8 cellular contexts compared by ENCODE assay signal in genomic region chr6:169789146-169789943, GRCh38. TPM values are rescaled to one million over a fixed set of nuclear protein-coding genes. Genes with fewer than 3 reads are reported as not detected.
DNase-seq lines count a peak whose midpoint lies in the region; ATAC-seq, FAIRE-seq and TF ChIP-seq lines count a peak whose summit lies in the region.

No MANE protein-coding gene starts in this region.

- H3K27ac Mint-ChIP-seq in T-helper 2 cell treated with Interferon-gamma antibody and Interleukin-4, amounts not matched to agents 5 μg/mL and 100 μg/mL, for 36 hours, result no peak overlapping the region

- peak overlapping the region; percentile 92 for H2AFZ ChIP-seq in keratinocyte (ENCODE audit: control insufficient read depth, low read length)

- peak overlapping the region; percentile 95 for H3K4me2 ChIP-seq in keratinocyte (ENCODE audit: control insufficient read depth, extremely low read depth, insufficient read depth, low read depth, low read length)

- H3K4me3 ChIP-seq in keratinocyte (ENCODE audit: control insufficient read depth in 2 of 3, extremely low read depth in 1 of 3, insufficient read depth in 2 of 3, low read depth in 1 of 3, low read length in 3 of 3) (peak overlapping the region in 1 of 3 experiments; percentile 79), subcutaneous abdominal adipose tissue (ENCODE audit: low read depth in 1 of 5, low read length in 5 of 5) (peak overlapping the region in 4 of 5 donors; percentile 58 to 72 (median 63))

- no peak for TF ChIP-seq CTCF in keratinocyte (optimal IDR thresholded peaks at IDR 0.05 in 1 of 3, IDR thresholded peaks at IDR 0.05 in 1 of 3, conservative IDR thresholded peaks at IDR 0.05 in 1 of 3; ENCODE audit: extremely low read depth in 1 of 3, insufficient read depth in 2 of 3, low read length in 3 of 3)

- H4K20me1 ChIP-seq in keratinocyte (ENCODE audit: control insufficient read depth, extremely low read depth, insufficient read depth, low read length), result no peaks in the 10 kb centered on the region

- FAIRE-seq in keratinocyte (lab: Jason Lieb, UNC), result no peak

- no peaks in the 10 kb centered on the region for H3K9me3 Mint-ChIP-seq in T-helper 2 cell treated with Interferon-gamma antibody and Interleukin-4, amounts not matched to agents 5 μg/mL and 100 μg/mL, for 36 hours

- no peaks in the 10 kb centered on the region for H3K9me3 ChIP-seq in keratinocyte (ENCODE audit: control insufficient read depth, low read depth, low read length)
- no peaks in the 10 kb centered on the region for H3K9me3 ChIP-seq in subcutaneous abdominal adipose tissue (ENCODE audit: control insufficient read depth in 5 of 5, low read length in 5 of 5)

- H3K27ac ChIP-seq in keratinocyte (ENCODE audit: control insufficient read depth, insufficient read depth, low read length) (no peak overlapping the region), subcutaneous abdominal adipose tissue (ENCODE audit: low read depth, low read length) (no peak overlapping the region)

- H3K4me1 Mint-ChIP-seq in T-helper 2 cell treated with Interferon-gamma antibody and Interleukin-4, amounts not matched to agents 5 μg/mL and 100 μg/mL, for 36 hours (ENCODE audit: low read depth), result peaks cover 13% of the 10 kb centered on the region

- H3K9ac ChIP-seq in keratinocyte (ENCODE audit: control insufficient read depth, extremely low read depth, insufficient read depth, low read length), result peak overlapping the region; percentile 66
- peak overlapping the region in 1 of 5 donors; percentile 71 for H3K9ac ChIP-seq in subcutaneous abdominal adipose tissue (ENCODE audit: low read length in 5 of 5)

- H3K79me2 ChIP-seq in keratinocyte (ENCODE audit: control insufficient read depth, insufficient read depth, low read length), result no peaks in the 10 kb centered on the region

- peaks cover 13% of the 10 kb centered on the region for H3K4me1 ChIP-seq in keratinocyte (ENCODE audit: control insufficient read depth, extremely low read depth, insufficient read depth, low read length)
- H3K4me1 ChIP-seq in subcutaneous abdominal adipose tissue (ENCODE audit: control insufficient read depth in 5 of 5, insufficient read depth in 5 of 5, low read length in 5 of 5), result peaks cover 2 to 17% (median 15%) of the 10 kb centered on the region in 5 donors

- H3K36me3 ChIP-seq in keratinocyte (ENCODE audit: control insufficient read depth in 2 of 2, extremely low read depth in 1 of 2, insufficient read depth in 2 of 2, low read length in 2 of 2) (peaks cover 0 to 2% of the 10 kb centered on the region in 2 experiments), subcutaneous abdominal adipose tissue (ENCODE audit: control insufficient read depth in 5 of 5, insufficient read depth in 5 of 5, low read length in 5 of 5) (peaks cover 0 to 2% (median 2%) of the 10 kb centered on the region in 5 donors)

- dilution Hi-C loops in keratinocyte (cut with MboI; ENCODE audit: extremely low pct_ligation_motif_present, low sequenced_read_pairs), result no loop called here

- no peaks in the 10 kb centered on the region for H3K9me1 ChIP-seq in keratinocyte (ENCODE audit: control insufficient read depth, extremely low read depth, insufficient read depth, low read length)

- H3K36me3 Mint-ChIP-seq in T-helper 2 cell treated with Interferon-gamma antibody and Interleukin-4, amounts not matched to agents 5 μg/mL and 100 μg/mL, for 36 hours (ENCODE audit: low read depth), result no peaks in the 10 kb centered on the region

- H3K27me3 ChIP-seq in keratinocyte (ENCODE audit: control insufficient read depth, extremely low read depth, insufficient read depth, low read length), result no peaks in the 10 kb centered on the region
- H3K27me3 ChIP-seq in subcutaneous abdominal adipose tissue (ENCODE audit: control insufficient read depth in 5 of 5, insufficient read depth in 4 of 5, low read length in 5 of 5), result peaks cover 0 to 11% (median 2%) of the 10 kb centered on the region in 5 donors

- H3K27me3 Mint-ChIP-seq in T-helper 2 cell treated with Interferon-gamma antibody and Interleukin-4, amounts not matched to agents 5 μg/mL and 100 μg/mL, for 36 hours (ENCODE audit: low read depth), result peaks cover 17% of the 10 kb centered on the region

- ATAC-seq in HG02588 (IDR thresholded peaks at IDR 0.05; ENCODE audit: unreplicated experiment) (no peak), GM18873 (IDR thresholded peaks at IDR 0.05; ENCODE audit: low FRiP score, unreplicated experiment) (no peak)

- no peak for DNase-seq in T-helper 2 cell treated with Interferon-gamma antibody and Interleukin-4, amounts not matched to agents 5 μg/mL and 100 μg/mL, for 36 hours (ENCODE audit: low spot score)
- DNase-seq in T-helper 2 cell, result no peak
- DNase-seq in activated CD8-positive, alpha-beta memory T cell treated with anti-CD3 and anti-CD28 coated beads, Interleukin-2, amount 50 U/mL, for 48 hours, result peak; percentile 48
- no peak for DNase-seq in keratinocyte (ENCODE audit: low read depth, low spot score)
- DNase-seq in SW480 (ENCODE audit: low spot score), result no peak

- peak overlapping the region; percentile 82 for H3K4me3 Mint-ChIP-seq in T-helper 2 cell treated with Interferon-gamma antibody and Interleukin-4, amounts not matched to agents 5 μg/mL and 100 μg/mL, for 36 hours

RNA-seq across cellular contexts. Expression of gene ERMARD, which starts 37.9 kb away (rescaled TPM):
- polyA plus RNA-seq in keratinocyte, result 25.6 to 37.9 TPM (median 37.2 TPM) in 3 replicates
- polyA plus RNA-seq in keratinocyte (2011; ENCODE audit: low read depth), result 22.5 TPM
- polyA plus RNA-seq in keratinocyte (2011; cell fraction: cytosol; rRNA removed), result 19.5 TPM in 2 replicates
- 82.1 and 88.6 TPM in 2 replicates for polyA plus RNA-seq in keratinocyte (2011; cell fraction: nucleus; rRNA removed)
- 17.9 and 23.1 TPM in 2 replicates for polyA plus RNA-seq in keratinocyte (2012; ENCODE audit: low replicate concordance)
- polyA minus RNA-seq in keratinocyte, result 16.1 to 44.5 TPM (median 16.6 TPM) in 3 replicates
- polyA minus RNA-seq in keratinocyte (2011; cell fraction: cytosol; rRNA and poly(A)+ RNA removed), result 11.9 TPM
- 11.4 and 19.5 TPM in 2 replicates for polyA minus RNA-seq in keratinocyte (2011; cell fraction: nucleus; rRNA and poly(A)+ RNA removed)

RNA-seq across cellular contexts. Expression of gene DYNLT2, which starts 38.0 kb away (rescaled TPM):
- polyA plus RNA-seq in keratinocyte, result 0.17 to 0.58 TPM (median 0.21 TPM) in 3 replicates
- polyA plus RNA-seq in keratinocyte (2011; ENCODE audit: low read depth), result 0.91 TPM
- polyA plus RNA-seq in keratinocyte (2011; cell fraction: cytosol; rRNA removed), result 0.06 TPM in 1 of 2 replicates, not detected in the other
- polyA plus RNA-seq in keratinocyte (2011; cell fraction: nucleus; rRNA removed), result 0.36 and 0.59 TPM in 2 replicates
- polyA plus RNA-seq in keratinocyte (2012; ENCODE audit: low replicate concordance), result 0.23 and 0.92 TPM in 2 replicates
- polyA minus RNA-seq in keratinocyte, result 0.22 TPM in 1 of 3 replicates, not detected in the others
- polyA minus RNA-seq in keratinocyte (2011; cell fraction: cytosol; rRNA and poly(A)+ RNA removed), result not detected
- not detected in 2 replicates for polyA minus RNA-seq in keratinocyte (2011; cell fraction: nucleus; rRNA and poly(A)+ RNA removed)
